Comparison of ENCODE assay signal across 12 cellular contexts in the genomic region with DNA sequence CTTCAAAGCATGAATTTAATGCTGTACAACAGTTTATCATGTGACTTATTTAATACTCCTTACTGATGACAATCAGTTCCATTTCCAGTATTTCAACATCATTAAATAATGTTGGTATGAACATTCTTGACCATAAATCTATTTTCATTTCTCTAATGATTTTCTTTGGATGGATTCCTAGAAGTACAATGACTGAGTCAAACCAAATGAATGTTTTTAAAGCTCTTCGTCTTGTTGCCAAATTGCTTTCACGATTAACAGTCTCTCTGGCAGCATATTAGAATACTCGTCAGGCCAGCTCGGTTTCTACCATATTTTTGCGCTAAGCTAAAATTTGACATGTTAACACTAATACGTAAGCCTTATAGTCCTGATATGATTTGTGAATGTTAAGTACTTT.
A peak's percentile ranks its signal among the peaks of the same experiment; 100 is the strongest.
DNase-seq lines count a peak whose midpoint lies in the region; ATAC-seq and TF ChIP-seq lines count a peak whose summit lies in the region.
"Had no signal": no experiment of that assay in that cellular context is flagged by ENCODE, and none has a peak within 500 bp of the region (broad histone marks: within the 10 kb centered on the region; RNA-seq: fewer than 3 reads in every experiment).

No MANE protein-coding gene starts in this region.

- H4K20me1 ChIP-seq in osteoblast (ENCODE audit: insufficient read depth, low read length), result no peaks in the 10 kb centered on the region

- 24 to 28% methylated on average over 6 of the region's 6 CpGs for WGBS in lower leg skin, 2 donors

- H3K27me3 Mint-ChIP-seq in stimulated activated memory B cell treated with anti-CD40 and anti-IgM and Interleukin-4, amounts not matched to agents 10 μg/mL and 1 μg/mL and 100 μg/mL, for 72 hours, result no peaks in the 10 kb centered on the region
- H3K27me3 Mint-ChIP-seq: CD4-positive, alpha-beta T cell had no signal

- peak overlapping the region; percentile 5 for H2AFZ ChIP-seq in osteoblast (ENCODE audit: low read length)

- H3K4me3 ChIP-seq in adipocyte (ENCODE audit: low read length) (peak overlapping the region; percentile 76), osteoblast (ENCODE audit: insufficient read depth, low read length) (peak overlapping the region; percentile 62), lower leg skin (ENCODE audit: low read depth, poor library complexity, severe bottlenecking) (no peak overlapping the region)
- H3K4me3 ChIP-seq: mucosa of descending colon had no signal

- peaks cover 2% of the 10 kb centered on the region for H3K9me3 Mint-ChIP-seq in stimulated activated memory B cell treated with anti-CD40 and anti-IgM and Interleukin-4, amounts not matched to agents 10 μg/mL and 1 μg/mL and 100 μg/mL, for 72 hours
- H3K9me3 Mint-ChIP-seq: CD4-positive, alpha-beta T cell had no signal

- H3K9me3 ChIP-seq in adipocyte (ENCODE audit: control insufficient read depth, low read length) (no peaks in the 10 kb centered on the region), osteoblast (ENCODE audit: low read depth, low read length) (no peaks in the 10 kb centered on the region)
- H3K9me3 ChIP-seq: mucosa of descending colon had no signal

- no peaks in the 10 kb centered on the region for H3K36me3 ChIP-seq in adipocyte (ENCODE audit: control insufficient read depth, insufficient read depth, low read length, severe bottlenecking)
- H3K36me3 ChIP-seq in osteoblast (ENCODE audit: insufficient read depth, low read length), result no peaks in the 10 kb centered on the region

- intact Hi-C loops in lower leg skin (cut with DNase I; ENCODE audit: low total_unique reads), result no loop called here

- DNase-seq in ELR (ENCODE audit: low read depth), result peak; percentile 35
- peak; percentile 88 for DNase-seq in adipocyte (ENCODE audit: low read depth)
- DNase-seq in fibroblast of peridontal ligament (ENCODE audit: extremely low read depth), result peak; percentile 91
- DNase-seq in osteoblast (ENCODE audit: insufficient read length, low spot score, missing footprints), result no peak
- DNase-seq in lower leg skin (ENCODE audit: low spot score in 2 of 2), result no peak
- no peak for DNase-seq in GM19240 (ENCODE audit: insufficient read length, low spot score)
- no peak for DNase-seq in C1 segment of cervical spinal cord (lab: John Stamatoyannopoulos, UW)
- DNase-seq: stimulated activated CD4-positive, alpha-beta T cell treated with anti-CD3 and anti-CD28 coated beads, Interleukin-12 subunit alpha, Interleukin-12 subunit beta, amount 100 ng/mL, for 4 hours had no signal

- H3K27me3 ChIP-seq in adipocyte (replicated peaks; ENCODE audit: control insufficient read depth, insufficient read depth, low read length) (no peaks in the 10 kb centered on the region), osteoblast (ENCODE audit: insufficient read depth, low read length) (no peaks in the 10 kb centered on the region)

- H3K79me2 ChIP-seq in osteoblast (ENCODE audit: insufficient read depth, low read length), result no peaks in the 10 kb centered on the region

- no peaks in the 10 kb centered on the region for H3K4me1 Mint-ChIP-seq in stimulated activated memory B cell treated with anti-CD40 and anti-IgM and Interleukin-4, amounts not matched to agents 10 μg/mL and 1 μg/mL and 100 μg/mL, for 72 hours
- H3K4me1 Mint-ChIP-seq: stimulated activated effector memory CD8-positive, alpha-beta T cell treated with anti-CD3 and anti-CD28 coated beads, Interleukin-12 subunit alpha, Interleukin-12 subunit beta, amount 100 ng/mL, for 72 hours had no signal

- H3K4me1 ChIP-seq in adipocyte (ENCODE audit: control insufficient read depth, insufficient read depth, low read length) (peaks cover 15% of the 10 kb centered on the region), osteoblast (ENCODE audit: insufficient read depth, low read length) (peaks cover 20% of the 10 kb centered on the region)

- no peak overlapping the region for H3K4me3 Mint-ChIP-seq in stimulated activated memory B cell treated with anti-CD40 and anti-IgM and Interleukin-4, amounts not matched to agents 10 μg/mL and 1 μg/mL and 100 μg/mL, for 72 hours
- H3K4me3 Mint-ChIP-seq: CD4-positive, alpha-beta T cell; stimulated activated effector memory CD8-positive, alpha-beta T cell treated with anti-CD3 and anti-CD28 coated beads, Interleukin-12 subunit alpha, Interleukin-12 subunit beta, amount 100 ng/mL, for 72 hours had no signal

- H3K27ac Mint-ChIP-seq in stimulated activated memory B cell treated with anti-CD40 and anti-IgM and Interleukin-4, amounts not matched to agents 10 μg/mL and 1 μg/mL and 100 μg/mL, for 72 hours, result no peak overlapping the region
- H3K27ac Mint-ChIP-seq: CD4-positive, alpha-beta T cell; stimulated activated effector memory CD8-positive, alpha-beta T cell treated with anti-CD3 and anti-CD28 coated beads, Interleukin-12 subunit alpha, Interleukin-12 subunit beta, amount 100 ng/mL, for 72 hours had no signal

- peak overlapping the region; percentile 87 for H3K4me2 ChIP-seq in osteoblast (ENCODE audit: insufficient read depth, low read length)

- H3K27ac ChIP-seq in osteoblast (ENCODE audit: low read depth, low read length), result peak overlapping the region; percentile 71

- no peak for TF ChIP-seq POLR2A in lower leg skin (IDR thresholded peaks at IDR 0.05)

- no peak for ATAC-seq in stimulated activated memory B cell treated with anti-CD40 and anti-IgM and Interleukin-4, amounts not matched to agents 10 μg/mL and 1 μg/mL and 100 μg/mL, for 72 hours

- no peaks in the 10 kb centered on the region for H3K36me3 Mint-ChIP-seq in stimulated activated memory B cell treated with anti-CD40 and anti-IgM and Interleukin-4, amounts not matched to agents 10 μg/mL and 1 μg/mL and 100 μg/mL, for 72 hours
- H3K36me3 Mint-ChIP-seq: stimulated activated effector memory CD8-positive, alpha-beta T cell treated with anti-CD3 and anti-CD28 coated beads, Interleukin-12 subunit alpha, Interleukin-12 subunit beta, amount 100 ng/mL, for 72 hours had no signal

- peak overlapping the region; percentile 79 for H3K9ac ChIP-seq in adipocyte (ENCODE audit: low read length)

- TF ChIP-seq CTCF in osteoblast (IDR thresholded peaks at IDR 0.05; ENCODE audit: extremely low read depth, low read depth, low read length) (no peak), lower leg skin (IDR thresholded peaks at IDR 0.05) (no peak)

Comparison
In these comparisons a context has a peak if more than half of its experiments do, and no peak if none do; other contexts are left out.
1. DNase-seq: peak in ELR (single experiment), adipocyte (single experiment) and fibroblast of peridontal ligament (single experiment); none in osteoblast (single experiment), lower leg skin (0 of 2), GM19240 (single experiment) and C1 segment of cervical spinal cord (0 of 14).